ENCODE assay signal across 12 cellular contexts in the genomic region with DNA sequence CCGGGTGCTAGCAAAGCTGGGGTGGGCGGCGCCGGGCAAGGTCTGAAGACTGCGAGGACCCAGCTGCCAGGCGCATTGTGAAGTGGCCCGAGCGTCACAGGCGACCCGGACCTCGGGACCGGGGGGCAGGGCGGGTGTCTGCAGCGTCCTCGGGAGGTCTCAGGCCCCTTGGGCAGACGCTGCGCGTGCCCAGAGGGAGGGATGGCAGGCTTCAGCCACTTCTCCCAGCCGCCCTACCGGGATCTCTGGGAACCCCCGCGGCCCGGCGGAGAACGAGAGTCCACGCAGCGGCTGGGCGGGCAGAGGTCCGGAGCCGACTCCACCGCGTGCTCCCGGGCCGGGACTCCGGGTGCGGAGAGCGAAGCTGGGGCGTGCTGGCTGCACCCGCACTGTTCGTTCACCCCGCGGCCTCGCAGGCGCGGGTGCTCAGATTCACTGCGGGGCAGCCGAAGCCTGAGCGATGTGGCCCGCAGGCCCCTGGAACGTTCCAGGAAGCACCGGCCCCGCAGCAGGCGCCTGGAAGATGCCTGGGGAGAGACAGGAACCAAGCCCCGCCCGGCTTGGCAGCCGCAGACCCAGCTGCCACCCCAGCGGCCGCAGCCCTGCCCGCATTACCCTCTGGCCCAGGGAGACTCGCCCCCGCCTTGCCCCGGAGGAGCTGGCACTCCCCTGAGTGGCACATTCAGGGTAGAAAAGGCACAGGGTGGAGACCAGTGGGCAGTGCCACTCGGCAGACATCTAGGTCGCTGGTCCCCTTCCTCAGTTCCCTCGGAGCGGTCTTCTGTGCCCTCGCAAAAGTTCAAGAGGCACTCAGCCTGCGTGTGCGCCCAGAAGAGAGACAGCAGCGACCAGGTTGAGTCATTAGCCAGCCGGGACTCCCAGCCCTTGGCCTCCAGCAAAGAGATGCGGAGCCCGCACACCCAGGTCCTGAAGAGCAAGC. TPM values are rescaled to one million over a fixed set of nuclear protein-coding genes. Genes with fewer than 3 reads are reported as not detected.
DNase-seq lines count a peak whose midpoint lies in the region; ATAC-seq, FAIRE-seq and TF ChIP-seq lines count a peak whose summit lies in the region.
"Had no signal": no experiment of that assay in that cellular context is flagged by ENCODE, and none has a peak within 500 bp of the region (broad histone marks: within the 10 kb centered on the region; RNA-seq: fewer than 3 reads in every experiment).

A gene (plus strand): TSS at position 141 of the 940 bp plus-strand sequence. CDS start 61 bp downstream, at position 202.

- intact Hi-C loops in HepG2 (cut with micrococcal nuclease; ENCODE audit: unreplicated experiment): no loop called here

- POLR2A ChIA-PET in HepG2 (lab: Yijun Ruan, JAX): no interaction called here

- FAIRE-seq in HepG2 (lab: Jason Lieb, UNC): no peak

- H3K4me1 ChIP-seq in HepG2 (ENCODE audit: insufficient read depth, low read length) (no peaks in the 10 kb centered on the region), urinary bladder (ENCODE audit: insufficient read depth) (no peaks in the 10 kb centered on the region)

- TF ChIP-seq POLR2A in HepG2 (IDR thresholded peaks at IDR 0.05; ENCODE audit: insufficient read depth in 1 of 2, low read depth in 2 of 2, low read length in 2 of 2): no peak

- WGBS in HepG2 (ENCODE audit: low lambda C conversion rate): 50% methylated on average over 17 of the region's 73 CpGs
- 37% methylated on average over 73 of the region's 73 CpGs for WGBS in urinary bladder

- H3K4me3 ChIP-seq in HepG2 (replicated peaks in 1 of 3; ENCODE audit: insufficient read depth in 1 of 3, low read depth in 2 of 3, low read length in 3 of 3) (no peak within 1 kb of the TSS), urinary bladder (ENCODE audit: low read depth, low read length) (peak within 1 kb of the TSS; percentile 8)

- peaks cover 1 to 5% of the 10 kb centered on the region in 2 experiments; a peak in 2 of 5 replicates for H3K27me3 ChIP-seq in HepG2 (ENCODE audit: control insufficient read depth in 1 of 2, insufficient read depth in 2 of 2, low read length in 2 of 2)

- H4K20me1 ChIP-seq in HepG2 (ENCODE audit: insufficient read depth, low read length): no peaks in the 10 kb centered on the region

- no peaks in the 10 kb centered on the region for H3K4me1 Mint-ChIP-seq in activated T-cell treated with anti-CD3 and anti-CD28 coated beads, Interleukin-2, amount 50 U/mL, for 72 hours (ENCODE audit: low read depth)
- no peaks in the 10 kb centered on the region for H3K4me1 Mint-ChIP-seq in chondrocyte (ENCODE audit: low read depth)

- no peaks in the 10 kb centered on the region for H3K9me3 ChIP-seq in HepG2 (ENCODE audit: low read length)

- no TSS peak for BruUV-seq in HepG2 (replicated peaks; lab: Mats Ljungman, UMichigan)

- H3K4me2 ChIP-seq in HepG2 (ENCODE audit: low read depth, low read length): no peak within 1 kb of the TSS

- no peak for DNase-seq in activated T-cell treated with anti-CD3 and anti-CD28 coated beads, Interleukin-2, amount 50 U/mL, for 72 hours
- no peak for DNase-seq in activated T-cell treated with anti-CD3 and anti-CD28 coated beads, Interleukin-2, amount 50 U/mL, for 48 hours
- DNase-seq in chondrocyte (ENCODE audit: low spot score): peak; percentile 88
- no peak for DNase-seq in HepG2 (ENCODE audit: low spot score)
- no peak for DNase-seq in GM20000 (ENCODE audit: low spot score)
- DNase-seq: CD8-positive, alpha-beta T cell; effector CD8-positive, alpha-beta T cell; SIG-M5 had no signal

- no peak for TF ChIP-seq RAD21 in HepG2 (CRISPR knock-in tag; IDR thresholded peaks at IDR 0.05)

- TF ChIP-seq EP300 in HepG2 (IDR thresholded peaks at IDR 0.05; ENCODE audit: low read depth in 2 of 2, low read length in 2 of 2): no peak
- TF ChIP-seq EP300 in HepG2 (CRISPR knock-in tag; IDR thresholded peaks at IDR 0.05; ENCODE audit: borderline replicate concordance): no peak

- H3K79me2 ChIP-seq in HepG2 (ENCODE audit: insufficient read depth, low read length): no peaks in the 10 kb centered on the region

- CTCF ChIA-PET in HepG2 (lab: Yijun Ruan, JAX; ENCODE audit: low intra/inter-chr PET ratio, low total read pairs): no interaction called here

- no peaks in the 10 kb centered on the region for H3K9me3 Mint-ChIP-seq in activated T-cell treated with anti-CD3 and anti-CD28 coated beads, Interleukin-2, amount 50 U/mL, for 72 hours
- peaks cover 7% of the 10 kb centered on the region for H3K9me3 Mint-ChIP-seq in chondrocyte (ENCODE audit: low read depth)

- H2AFZ ChIP-seq in HepG2 (ENCODE audit: low read length): no peak within 1 kb of the TSS

- ATAC-seq in activated T-cell treated with anti-CD3 and anti-CD28 coated beads, Interleukin-2, amount 50 U/mL, for 72 hours (replicated peaks in 1 of 2): peak; percentile 25
- peak; percentile 30; the same call in 1 of the 3 replicates for ATAC-seq in HepG2
- no peak for ATAC-seq in HG03378 (IDR thresholded peaks at IDR 0.05; ENCODE audit: unreplicated experiment)
- ATAC-seq in HG03159 (IDR thresholded peaks at IDR 0.05; ENCODE audit: unreplicated experiment): no peak
- ATAC-seq: CD8-positive, alpha-beta T cell had no signal

- in situ Hi-C loops in HepG2 (cut with HindIII; ENCODE audit: extremely low pct_ligation_motif_present, low pct_unique_long_range_greater_than_20kb): no loop called here

- TF ChIP-seq CTCF in chondrocyte (IDR thresholded peaks at IDR 0.05) (no peak), HepG2 (CRISPR knock-in tag; IDR thresholded peaks at IDR 0.05) (no peak), GM20000 (IDR thresholded peaks at IDR 0.05; ENCODE audit: extremely low read depth, missing control alignments) (no peak)

- no peak within 1 kb of the TSS for H3K27ac Mint-ChIP-seq in activated T-cell treated with anti-CD3 and anti-CD28 coated beads, Interleukin-2, amount 50 U/mL, for 72 hours
- H3K27ac Mint-ChIP-seq in chondrocyte (ENCODE audit: unreplicated experiment): no peak within 1 kb of the TSS
- H3K27ac Mint-ChIP-seq: CD8-positive, alpha-beta T cell had no signal

- H3K27ac ChIP-seq in HepG2 (ENCODE audit: extremely low read length, insufficient read depth, low read length) (no peak within 1 kb of the TSS), urinary bladder (ENCODE audit: low read depth) (no peak within 1 kb of the TSS)

- peaks cover 35% of the 10 kb centered on the region for H3K27me3 Mint-ChIP-seq in activated T-cell treated with anti-CD3 and anti-CD28 coated beads, Interleukin-2, amount 50 U/mL, for 72 hours (ENCODE audit: low read depth)
- H3K27me3 Mint-ChIP-seq in chondrocyte (ENCODE audit: low read depth): peaks cover 23% of the 10 kb centered on the region

- H3K9ac ChIP-seq in HepG2 (ENCODE audit: insufficient read depth, low read depth, low read length): no peak within 1 kb of the TSS

- H3K4me3 Mint-ChIP-seq in activated T-cell treated with anti-CD3 and anti-CD28 coated beads, Interleukin-2, amount 50 U/mL, for 72 hours: peak within 1 kb of the TSS in 1 of 2 donors; percentile 20
- no peak within 1 kb of the TSS for H3K4me3 Mint-ChIP-seq in chondrocyte (ENCODE audit: unreplicated experiment)
- H3K4me3 Mint-ChIP-seq: CD8-positive, alpha-beta T cell had no signal

- H3K36me3 ChIP-seq in HepG2 (replicated peaks in 1 of 2; ENCODE audit: control insufficient read depth in 1 of 2, insufficient read depth in 2 of 2, low read length in 2 of 2): no peaks in the 10 kb centered on the region
- no peaks in the 10 kb centered on the region for H3K36me3 ChIP-seq in urinary bladder (ENCODE audit: insufficient read depth)

- peaks cover 0 to 2% of the 10 kb centered on the region in 2 donors for H3K36me3 Mint-ChIP-seq in activated T-cell treated with anti-CD3 and anti-CD28 coated beads, Interleukin-2, amount 50 U/mL, for 72 hours (ENCODE audit: insufficient read depth in 2 of 2)
- H3K36me3 Mint-ChIP-seq in chondrocyte (ENCODE audit: low read depth): no peaks in the 10 kb centered on the region
- H3K36me3 Mint-ChIP-seq: CD8-positive, alpha-beta T cell had no signal

TF ChIP-seq in HepG2, 621 proteins besides CTCF, POLR2A, EP300 and RAD21:
- TF ChIP-seq, protein P1, sequence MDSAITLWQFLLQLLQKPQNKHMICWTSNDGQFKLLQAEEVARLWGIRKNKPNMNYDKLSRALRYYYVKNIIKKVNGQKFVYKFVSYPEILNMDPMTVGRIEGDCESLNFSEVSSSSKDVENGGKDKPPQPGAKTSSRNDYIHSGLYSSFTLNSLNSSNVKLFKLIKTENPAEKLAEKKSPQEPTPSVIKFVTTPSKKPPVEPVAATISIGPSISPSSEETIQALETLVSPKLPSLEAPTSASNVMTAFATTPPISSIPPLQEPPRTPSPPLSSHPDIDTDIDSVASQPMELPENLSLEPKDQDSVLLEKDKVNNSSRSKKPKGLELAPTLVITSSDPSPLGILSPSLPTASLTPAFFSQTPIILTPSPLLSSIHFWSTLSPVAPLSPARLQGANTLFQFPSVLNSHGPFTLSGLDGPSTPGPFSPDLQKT (CRISPR knock-in tag; IDR thresholded peaks at IDR 0.05; ENCODE audit: borderline replicate concordance): no peak

RNA-seq across cellular contexts. Expression of the gene that starts here (rescaled TPM):
- not detected for total RNA-seq in activated T-cell treated with anti-CD3 and anti-CD28 coated beads, Interleukin-2, amount 50 U/mL, for 72 hours
- total RNA-seq in chondrocyte (not detected in 3 replicates), HepG2 (2016; rRNA removed; fragmentation: Illumina TruSeq; extraction: Trizol) (not detected in 2 replicates), urinary bladder (not detected)
- not detected in 2 replicates for total RNA-seq in HepG2 (2016; cell fraction: cytosol; rRNA removed; fragmentation: Illumina TruSeq; extraction: Trizol; ENCODE audit: low read depth)
- total RNA-seq in HepG2 (2016; cell fraction: insoluble cytoplasmic fraction; rRNA removed; fragmentation: Illumina TruSeq; extraction: Trizol): not detected in 2 replicates
- not detected in 2 replicates for total RNA-seq in HepG2 (2016; cell fraction: membrane; rRNA removed; fragmentation: Illumina TruSeq; extraction: Trizol)
- not detected in 2 replicates for total RNA-seq in HepG2 (2016; cell fraction: nucleus; rRNA removed; fragmentation: Illumina TruSeq; extraction: Trizol)
- polyA plus RNA-seq in HepG2 (2011; rRNA removed) (not detected in 2 replicates), urinary bladder (not detected)
- polyA plus RNA-seq in HepG2 (2011; cell fraction: cytosol; rRNA removed): not detected in 2 replicates
- not detected in 2 replicates for polyA plus RNA-seq in HepG2 (2011; cell fraction: nucleus; rRNA removed)
- polyA plus RNA-seq in HepG2 (2012): not detected in 2 replicates
- polyA plus RNA-seq in HepG2 (2016; cell fraction: cytosol; fragmentation: Illumina TruSeq; extraction: Trizol; ENCODE audit: low read depth): not detected in 2 replicates
- not detected in 2 replicates for polyA plus RNA-seq in HepG2 (2016; cell fraction: insoluble cytoplasmic fraction; fragmentation: Illumina TruSeq; extraction: Trizol; ENCODE audit: low read depth)
- not detected in 2 replicates for polyA plus RNA-seq in HepG2 (2016; cell fraction: membrane; fragmentation: Illumina TruSeq; extraction: Trizol; ENCODE audit: low read depth)
- not detected in 2 replicates for polyA plus RNA-seq in HepG2 (2016; cell fraction: nucleus; fragmentation: Illumina TruSeq; extraction: Trizol; ENCODE audit: insufficient read depth, low read depth)
- polyA minus RNA-seq in HepG2 (2011; rRNA and poly(A)+ RNA removed; ENCODE audit: low replicate concordance): 0.07 TPM in 1 of 2 replicates, not detected in the other
- not detected in 2 replicates for polyA minus RNA-seq in HepG2 (2011; cell fraction: cytosol; rRNA and poly(A)+ RNA removed)
- polyA minus RNA-seq in HepG2 (2011; cell fraction: nucleus; rRNA and poly(A)+ RNA removed): not detected in 2 replicates
- total RNA-seq: CD8-positive, alpha-beta T cell; LHCN-M2 had no signal

Comparison
In these comparisons a context has a peak if more than half of its experiments do, and no peak if none do; other contexts are left out.
1. Peak in ATAC-seq in activated T-cell treated with anti-CD3 and anti-CD28 coated beads, Interleukin-2, amount 50 U/mL, for 72 hours; RNA of the gene not detected or under 1 TPM.
2. Peak in DNase-seq in chondrocyte; RNA of the gene not detected or under 1 TPM.
3. Peak in ATAC-seq in HepG2; RNA of the gene not detected or under 1 TPM.